1 cellular context compared by ENCODE assay signal in genomic region chr22:24423519-24424000, GRCh38.
TF ChIP-seq lines count a peak whose summit lies in the region.

No MANE protein-coding gene starts in this region.

TF ChIP-seq in HEK293, 187 proteins besides CTCF, POLR2A, EP300 and RAD21 (continued from another document and continues in another):
- TF ChIP-seq, protein P1, sequence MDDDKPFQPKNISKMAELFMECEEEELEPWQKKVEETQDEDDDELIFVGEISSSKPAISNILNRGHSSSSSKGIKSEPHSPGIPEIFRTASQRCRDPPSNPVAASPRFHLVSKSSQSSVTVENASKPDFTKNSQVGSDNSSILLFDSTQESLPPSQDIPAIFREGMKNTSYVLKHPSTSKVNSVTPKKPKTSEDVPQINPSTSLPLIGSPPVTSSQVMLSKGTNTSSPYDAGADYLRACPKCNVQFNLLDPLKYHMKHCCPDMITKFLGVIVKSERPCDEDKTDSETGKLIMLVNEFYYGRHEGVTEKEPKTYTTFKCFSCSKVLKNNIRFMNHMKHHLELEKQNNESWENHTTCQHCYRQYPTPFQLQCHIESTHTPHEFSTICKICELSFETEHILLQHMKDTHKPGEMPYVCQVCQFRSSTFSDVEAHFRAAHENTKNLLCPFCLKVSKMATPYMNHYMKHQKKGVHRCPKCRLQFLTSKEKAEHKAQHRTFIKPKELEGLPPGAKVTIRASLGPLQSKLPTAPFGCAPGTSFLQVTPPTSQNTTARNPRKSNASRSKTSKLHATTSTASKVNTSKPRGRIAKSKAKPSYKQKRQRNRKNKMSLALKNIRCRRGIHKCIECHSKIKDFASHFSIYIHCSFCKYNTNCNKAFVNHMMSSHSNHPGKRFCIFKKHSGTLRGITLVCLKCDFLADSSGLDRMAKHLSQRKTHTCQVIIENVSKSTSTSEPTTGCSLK (tag by site-specific recombination; IDR thresholded peaks at IDR 0.05): no peak
- TF ChIP-seq ZXDB (tag by site-specific recombination; IDR thresholded peaks at IDR 0.05) (no peak), ZNF174 (tag by site-specific recombination; IDR thresholded peaks at IDR 0.05) (no peak), ZBTB21 (tag by site-specific recombination; IDR thresholded peaks at IDR 0.05) (no peak), ZNF544 (tag by site-specific recombination; IDR thresholded peaks at IDR 0.05) (no peak), ZNF621 (tag by site-specific recombination; IDR thresholded peaks at IDR 0.05) (no peak), ZNF701 (tag by site-specific recombination; IDR thresholded peaks at IDR 0.05) (no peak), MZF1 (tag by site-specific recombination; IDR thresholded peaks at IDR 0.05; ENCODE audit: borderline replicate concordance) (no peak), ZNF654 (tag by site-specific recombination; IDR thresholded peaks at IDR 0.05; ENCODE audit: low read depth) (no peak), ZNF114 (tag by site-specific recombination; IDR thresholded peaks at IDR 0.05) (no peak), ZNF324 (tag by site-specific recombination; IDR thresholded peaks at IDR 0.05) (no peak), ZEB2 (tag by site-specific recombination; IDR thresholded peaks at IDR 0.05) (peak; percentile 58; the same call in 1 of the 2 replicates), HOXD13 (CRISPR knock-in tag; IDR thresholded peaks at IDR 0.05; ENCODE audit: borderline replicate concordance) (no peak), ZNF398 (tag by site-specific recombination; IDR thresholded peaks at IDR 0.05) (no peak; the same call in 1 of the 2 replicates), ZNF202 (tag by site-specific recombination; IDR thresholded peaks at IDR 0.05; ENCODE audit: borderline replicate concordance) (no peak), ATF2 (tag by site-specific recombination; IDR thresholded peaks at IDR 0.05; ENCODE audit: low read depth) (no peak), ZNF624 (tag by site-specific recombination; IDR thresholded peaks at IDR 0.05) (no peak), ZNF280D (tag by site-specific recombination; IDR thresholded peaks at IDR 0.05) (no peak), ZNF148 (tag by site-specific recombination; IDR thresholded peaks at IDR 0.05; ENCODE audit: borderline replicate concordance) (no peak), ZNF670 (tag by site-specific recombination; IDR thresholded peaks at IDR 0.05; ENCODE audit: low read depth) (no peak), MYNN (tag by site-specific recombination; IDR thresholded peaks at IDR 0.05; ENCODE audit: borderline replicate concordance) (no peak), ZNF155 (tag by site-specific recombination; IDR thresholded peaks at IDR 0.05) (no peak)
- TF ChIP-seq, protein P2, sequence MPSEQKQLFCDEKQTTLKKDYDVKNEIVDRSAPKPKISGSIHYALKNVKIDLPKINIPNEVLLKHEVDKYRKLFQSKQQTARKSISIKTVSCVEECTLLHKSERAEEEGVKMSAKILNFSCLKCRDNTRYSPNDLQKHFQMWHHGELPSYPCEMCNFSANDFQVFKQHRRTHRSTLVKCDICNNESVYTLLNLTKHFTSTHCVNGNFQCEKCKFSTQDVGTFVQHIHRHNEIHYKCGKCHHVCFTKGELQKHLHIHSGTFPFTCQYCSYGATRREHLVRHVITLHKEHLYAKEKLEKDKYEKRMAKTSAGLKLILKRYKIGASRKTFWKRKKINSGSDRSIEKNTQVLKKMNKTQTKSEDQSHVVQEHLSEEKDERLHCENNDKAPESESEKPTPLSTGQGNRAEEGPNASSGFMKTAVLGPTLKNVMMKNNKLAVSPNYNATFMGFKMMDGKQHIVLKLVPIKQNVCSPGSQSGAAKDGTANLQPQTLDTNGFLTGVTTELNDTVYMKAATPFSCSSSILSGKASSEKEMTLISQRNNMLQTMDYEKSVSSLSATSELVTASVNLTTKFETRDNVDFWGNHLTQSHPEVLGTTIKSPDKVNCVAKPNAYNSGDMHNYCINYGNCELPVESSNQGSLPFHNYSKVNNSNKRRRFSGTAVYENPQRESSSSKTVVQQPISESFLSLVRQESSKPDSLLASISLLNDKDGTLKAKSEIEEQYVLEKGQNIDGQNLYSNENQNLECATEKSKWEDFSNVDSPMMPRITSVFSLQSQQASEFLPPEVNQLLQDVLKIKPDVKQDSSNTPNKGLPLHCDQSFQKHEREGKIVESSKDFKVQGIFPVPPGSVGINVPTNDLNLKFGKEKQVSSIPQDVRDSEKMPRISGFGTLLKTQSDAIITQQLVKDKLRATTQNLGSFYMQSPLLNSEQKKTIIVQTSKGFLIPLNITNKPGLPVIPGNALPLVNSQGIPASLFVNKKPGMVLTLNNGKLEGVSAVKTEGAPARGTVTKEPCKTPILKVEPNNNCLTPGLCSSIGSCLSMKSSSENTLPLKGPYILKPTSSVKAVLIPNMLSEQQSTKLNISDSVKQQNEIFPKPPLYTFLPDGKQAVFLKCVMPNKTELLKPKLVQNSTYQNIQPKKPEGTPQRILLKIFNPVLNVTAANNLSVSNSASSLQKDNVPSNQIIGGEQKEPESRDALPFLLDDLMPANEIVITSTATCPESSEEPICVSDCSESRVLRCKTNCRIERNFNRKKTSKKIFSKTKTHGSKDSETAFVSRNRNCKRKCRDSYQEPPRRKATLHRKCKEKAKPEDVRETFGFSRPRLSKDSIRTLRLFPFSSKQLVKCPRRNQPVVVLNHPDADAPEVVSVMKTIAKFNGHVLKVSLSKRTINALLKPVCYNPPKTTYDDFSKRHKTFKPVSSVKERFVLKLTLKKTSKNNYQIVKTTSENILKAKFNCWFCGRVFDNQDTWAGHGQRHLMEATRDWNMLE (tag by site-specific recombination; conservative IDR thresholded peaks at IDR 0.05; ENCODE audit: low read depth): no peak
- TF ChIP-seq, protein P3, sequence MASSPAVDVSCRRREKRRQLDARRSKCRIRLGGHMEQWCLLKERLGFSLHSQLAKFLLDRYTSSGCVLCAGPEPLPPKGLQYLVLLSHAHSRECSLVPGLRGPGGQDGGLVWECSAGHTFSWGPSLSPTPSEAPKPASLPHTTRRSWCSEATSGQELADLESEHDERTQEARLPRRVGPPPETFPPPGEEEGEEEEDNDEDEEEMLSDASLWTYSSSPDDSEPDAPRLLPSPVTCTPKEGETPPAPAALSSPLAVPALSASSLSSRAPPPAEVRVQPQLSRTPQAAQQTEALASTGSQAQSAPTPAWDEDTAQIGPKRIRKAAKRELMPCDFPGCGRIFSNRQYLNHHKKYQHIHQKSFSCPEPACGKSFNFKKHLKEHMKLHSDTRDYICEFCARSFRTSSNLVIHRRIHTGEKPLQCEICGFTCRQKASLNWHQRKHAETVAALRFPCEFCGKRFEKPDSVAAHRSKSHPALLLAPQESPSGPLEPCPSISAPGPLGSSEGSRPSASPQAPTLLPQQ (tag by site-specific recombination; IDR thresholded peaks at IDR 0.05): 0 out of 2 replicates have a peak, but pooled peaks have one; percentile 35
- TF ChIP-seq, protein P4, sequence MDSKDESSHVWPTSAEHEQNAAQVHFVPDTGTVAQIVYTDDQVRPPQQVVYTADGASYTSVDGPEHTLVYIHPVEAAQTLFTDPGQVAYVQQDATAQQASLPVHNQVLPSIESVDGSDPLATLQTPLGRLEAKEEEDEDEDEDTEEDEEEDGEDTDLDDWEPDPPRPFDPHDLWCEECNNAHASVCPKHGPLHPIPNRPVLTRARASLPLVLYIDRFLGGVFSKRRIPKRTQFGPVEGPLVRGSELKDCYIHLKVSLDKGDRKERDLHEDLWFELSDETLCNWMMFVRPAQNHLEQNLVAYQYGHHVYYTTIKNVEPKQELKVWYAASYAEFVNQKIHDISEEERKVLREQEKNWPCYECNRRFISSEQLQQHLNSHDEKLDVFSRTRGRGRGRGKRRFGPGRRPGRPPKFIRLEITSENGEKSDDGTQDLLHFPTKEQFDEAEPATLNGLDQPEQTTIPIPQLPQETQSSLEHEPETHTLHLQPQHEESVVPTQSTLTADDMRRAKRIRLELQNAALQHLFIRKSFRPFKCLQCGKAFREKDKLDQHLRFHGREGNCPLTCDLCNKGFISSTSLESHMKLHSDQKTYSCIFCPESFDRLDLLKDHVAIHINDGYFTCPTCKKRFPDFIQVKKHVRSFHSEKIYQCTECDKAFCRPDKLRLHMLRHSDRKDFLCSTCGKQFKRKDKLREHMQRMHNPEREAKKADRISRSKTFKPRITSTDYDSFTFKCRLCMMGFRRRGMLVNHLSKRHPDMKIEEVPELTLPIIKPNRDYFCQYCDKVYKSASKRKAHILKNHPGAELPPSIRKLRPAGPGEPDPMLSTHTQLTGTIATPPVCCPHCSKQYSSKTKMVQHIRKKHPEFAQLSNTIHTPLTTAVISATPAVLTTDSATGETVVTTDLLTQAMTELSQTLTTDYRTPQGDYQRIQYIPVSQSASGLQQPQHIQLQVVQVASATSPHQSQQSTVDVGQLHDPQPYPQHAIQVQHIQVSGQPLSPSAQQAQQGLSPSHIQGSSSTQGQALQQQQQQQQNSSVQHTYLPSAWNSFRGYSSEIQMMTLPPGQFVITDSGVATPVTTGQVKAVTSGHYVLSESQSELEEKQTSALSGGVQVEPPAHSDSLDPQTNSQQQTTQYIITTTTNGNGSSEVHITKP (tag by site-specific recombination; IDR thresholded peaks at IDR 0.05): peak; percentile 71
- TF ChIP-seq, protein P5, sequence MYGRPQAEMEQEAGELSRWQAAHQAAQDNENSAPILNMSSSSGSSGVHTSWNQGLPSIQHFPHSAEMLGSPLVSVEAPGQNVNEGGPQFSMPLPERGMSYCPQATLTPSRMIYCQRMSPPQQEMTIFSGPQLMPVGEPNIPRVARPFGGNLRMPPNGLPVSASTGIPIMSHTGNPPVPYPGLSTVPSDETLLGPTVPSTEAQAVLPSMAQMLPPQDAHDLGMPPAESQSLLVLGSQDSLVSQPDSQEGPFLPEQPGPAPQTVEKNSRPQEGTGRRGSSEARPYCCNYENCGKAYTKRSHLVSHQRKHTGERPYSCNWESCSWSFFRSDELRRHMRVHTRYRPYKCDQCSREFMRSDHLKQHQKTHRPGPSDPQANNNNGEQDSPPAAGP (tag by site-specific recombination; IDR thresholded peaks at IDR 0.05): 0 out of 2 replicates have a peak, but pooled peaks have one; percentile 61
- TF ChIP-seq, protein P6, sequence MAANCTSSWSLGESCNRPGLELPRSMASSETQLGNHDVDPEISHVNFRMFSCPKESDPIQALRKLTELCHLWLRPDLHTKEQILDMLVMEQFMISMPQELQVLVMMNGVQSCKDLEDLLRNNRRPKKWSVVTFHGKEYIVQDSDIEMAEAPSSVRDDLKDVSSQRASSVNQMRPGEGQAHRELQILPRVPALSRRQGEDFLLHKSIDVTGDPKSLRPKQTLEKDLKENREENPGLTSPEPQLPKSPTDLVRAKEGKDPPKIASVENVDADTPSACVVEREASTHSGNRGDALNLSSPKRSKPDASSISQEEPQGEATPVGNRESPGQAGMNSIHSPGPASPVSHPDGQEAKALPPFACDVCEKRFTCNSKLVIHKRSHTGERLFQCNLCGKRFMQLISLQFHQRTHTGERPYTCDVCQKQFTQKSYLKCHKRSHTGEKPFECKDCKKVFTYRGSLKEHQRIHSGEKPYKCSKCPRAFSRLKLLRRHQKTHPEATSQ (tag by site-specific recombination; IDR thresholded peaks at IDR 0.05): no peak
